In genomic region chr4:114998316-114998715, GRCh38 we compare ENCODE assay signal across 23 cellular contexts.
"Had no signal": no experiment of that assay in that cellular context is flagged by ENCODE, and none has a peak within 500 bp of the region (broad histone marks: within the 10 kb centered on the region; RNA-seq: fewer than 3 reads in every experiment).

No MANE protein-coding gene starts in this region.

- H3K36me3 Mint-ChIP-seq: stimulated activated effector memory CD8-positive, alpha-beta T cell treated with anti-CD3 and anti-CD28 coated beads, Interleukin-12 subunit alpha, Interleukin-12 subunit beta, amount 100 ng/mL, for 72 hours had no signal

- DNase-seq: activated CD4-positive, alpha-beta memory T cell treated with anti-CD3 and anti-CD28 coated beads, Interleukin-2, amount 10 ng/mL, durations not matched to agents 7 days and 5 days; activated CD4-positive, alpha-beta T cell treated with anti-CD3 and anti-CD28 coated beads for 48 hours; activated CD4-positive, CD25-positive, alpha-beta regulatory T cell; activated naive CD4-positive, alpha-beta T cell treated with Interleukin-2 at 50 U/mL for 16 hours; activated naive CD8-positive, alpha-beta T cell treated with anti-CD3 and anti-CD28 coated beads, Interleukin-2, amount 50 U/mL, for 24 hours; activated T-cell treated with anti-CD3 and anti-CD28 coated beads, Interleukin-2, amount 50 U/mL, for 1 hour; gastrocnemius medialis; heart left ventricle; kidney glomerular epithelial cell; left ventricle myocardium inferior; mammary epithelial cell; occipital lobe; small intestine; stimulated activated CD4-positive, alpha-beta T cell treated with anti-CD3 and anti-CD28 coated beads, Interleukin-4, amount 100 ng/mL, for 1 hour; T-helper 17 cell; upper lobe of right lung had no signal

- H3K27me3 Mint-ChIP-seq: activated CD4-positive, alpha-beta memory T cell treated with anti-CD3 and anti-CD28 coated beads, Interleukin-2, amount 10 ng/mL, durations not matched to agents 7 days and 5 days; activated naive CD8-positive, alpha-beta T cell treated with anti-CD3 and anti-CD28 coated beads, Interleukin-2, amount 50 U/mL, for 24 hours; T-helper 17 cell had no signal

- H3K27ac ChIP-seq: ascending aorta, gastrocnemius medialis, heart left ventricle, left ventricle myocardium inferior, right atrium auricular region, thoracic aorta, upper lobe of right lung had no signal

- ATAC-seq: activated naive CD8-positive, alpha-beta T cell treated with anti-CD3 and anti-CD28 coated beads, Interleukin-2, amount 50 U/mL, for 24 hours; gastrocnemius medialis; heart left ventricle; stimulated activated effector memory CD8-positive, alpha-beta T cell treated with anti-CD3 and anti-CD28 coated beads, Interleukin-12 subunit alpha, Interleukin-12 subunit beta, amount 100 ng/mL, for 72 hours; T-helper 17 cell; upper lobe of right lung had no signal

- H3K27ac Mint-ChIP-seq: activated CD4-positive, alpha-beta memory T cell treated with anti-CD3 and anti-CD28 coated beads, Interleukin-2, amount 10 ng/mL, durations not matched to agents 7 days and 5 days; activated naive CD8-positive, alpha-beta T cell treated with anti-CD3 and anti-CD28 coated beads, Interleukin-2, amount 50 U/mL, for 24 hours; activated T-helper 2 cell treated with anti-CD3 and anti-CD28 coated beads, Interferon-gamma antibody, Interleukin-2, Interleukin-4, amounts not matched to agents 10 μg/mL and 5 μg/mL and 100 μg/mL, durations not matched to agents 14 hours and 24 hours and 36 hours; stimulated activated effector memory CD8-positive, alpha-beta T cell treated with anti-CD3 and anti-CD28 coated beads, Interleukin-12 subunit alpha, Interleukin-12 subunit beta, amount 100 ng/mL, for 72 hours; T-helper 17 cell had no signal

- H3K4me3 ChIP-seq: ascending aorta, gastrocnemius medialis, heart left ventricle, left ventricle myocardium inferior, right atrium auricular region, thoracic aorta, upper lobe of right lung had no signal

- H3K4me3 Mint-ChIP-seq: activated CD4-positive, alpha-beta memory T cell treated with anti-CD3 and anti-CD28 coated beads, Interleukin-2, amount 10 ng/mL, durations not matched to agents 7 days and 5 days; activated naive CD8-positive, alpha-beta T cell treated with anti-CD3 and anti-CD28 coated beads, Interleukin-2, amount 50 U/mL, for 24 hours; stimulated activated effector memory CD8-positive, alpha-beta T cell treated with anti-CD3 and anti-CD28 coated beads, Interleukin-12 subunit alpha, Interleukin-12 subunit beta, amount 100 ng/mL, for 72 hours; T-helper 17 cell had no signal

- H3K4me1 Mint-ChIP-seq: activated CD4-positive, alpha-beta memory T cell treated with anti-CD3 and anti-CD28 coated beads, Interleukin-2, amount 10 ng/mL, durations not matched to agents 7 days and 5 days; activated naive CD8-positive, alpha-beta T cell treated with anti-CD3 and anti-CD28 coated beads, Interleukin-2, amount 50 U/mL, for 24 hours; stimulated activated effector memory CD8-positive, alpha-beta T cell treated with anti-CD3 and anti-CD28 coated beads, Interleukin-12 subunit alpha, Interleukin-12 subunit beta, amount 100 ng/mL, for 72 hours; T-helper 17 cell had no signal

- FAIRE-seq: colon, small intestine, TTC549 had no signal

- H3K36me3 ChIP-seq: ascending aorta, gastrocnemius medialis, heart left ventricle, left ventricle myocardium inferior, right atrium auricular region, thoracic aorta, upper lobe of right lung had no signal

- H3K4me1 ChIP-seq: ascending aorta, gastrocnemius medialis, heart left ventricle, left ventricle myocardium inferior, right atrium auricular region, upper lobe of right lung had no signal

- H3K9me3 Mint-ChIP-seq: activated CD4-positive, alpha-beta memory T cell treated with anti-CD3 and anti-CD28 coated beads, Interleukin-2, amount 10 ng/mL, durations not matched to agents 7 days and 5 days; activated T-helper 2 cell treated with anti-CD3 and anti-CD28 coated beads, Interferon-gamma antibody, Interleukin-2, Interleukin-4, amounts not matched to agents 10 μg/mL and 5 μg/mL and 100 μg/mL, durations not matched to agents 14 hours and 24 hours and 36 hours; stimulated activated effector memory CD8-positive, alpha-beta T cell treated with anti-CD3 and anti-CD28 coated beads, Interleukin-12 subunit alpha, Interleukin-12 subunit beta, amount 100 ng/mL, for 72 hours had no signal

- H3K9me3 ChIP-seq: ascending aorta, gastrocnemius medialis, heart left ventricle, left ventricle myocardium inferior, right atrium auricular region, thoracic aorta, upper lobe of right lung had no signal

- H3K27me3 ChIP-seq: ascending aorta, gastrocnemius medialis, heart left ventricle, right atrium auricular region, upper lobe of right lung had no signal
